Comparison of ENCODE assay signal across 8 cellular contexts in the genomic region with DNA sequence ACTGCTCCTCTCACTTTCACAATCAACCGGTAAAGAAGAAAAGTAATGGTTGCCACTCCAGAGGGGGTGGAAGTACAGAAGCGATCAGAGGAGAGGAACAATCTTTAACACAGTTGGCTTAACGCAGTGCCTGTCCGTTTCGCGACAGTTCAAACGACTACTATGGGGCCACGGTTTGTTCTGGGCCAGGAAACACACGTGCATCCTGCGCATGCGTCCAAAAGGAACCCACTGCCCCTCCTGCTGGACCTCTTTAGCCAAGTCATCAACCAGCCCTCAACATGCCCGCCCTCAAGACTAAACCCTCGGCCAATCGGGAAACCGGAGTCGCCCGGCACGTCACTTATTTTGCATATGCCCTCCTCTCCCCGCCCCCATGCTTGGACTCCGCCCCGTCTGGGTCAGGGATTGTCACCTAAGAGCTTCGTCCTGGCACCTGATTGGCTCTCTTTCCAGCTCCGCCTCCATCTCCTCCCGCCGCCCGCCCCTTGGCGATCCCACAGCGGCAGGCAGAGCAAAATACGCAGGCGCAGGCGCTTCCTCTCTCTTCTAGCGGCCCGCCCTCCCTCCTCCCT. TPM values are rescaled to one million over a fixed set of nuclear protein-coding genes. Genes with fewer than 3 reads are reported as not detected.
DNase-seq lines count a peak whose midpoint lies in the region; ATAC-seq and TF ChIP-seq lines count a peak whose summit lies in the region.

No MANE protein-coding gene starts in this region.

- WGBS in right lobe of liver (ENCODE audit: insufficient coverage, low coverage, low lambda C conversion rate, missing lambda C conversion rate): 0% methylated on average over 23 of the region's 33 CpGs

- peak; percentile 14 to 27 (median 19) for TF ChIP-seq CTCF in right lobe of liver (IDR thresholded peaks at IDR 0.05)

- H3K9me3 ChIP-seq in right lobe of liver: no peaks in the 10 kb centered on the region

- H3K27me3 ChIP-seq in right lobe of liver: no peaks in the 10 kb centered on the region

- intact Hi-C loops in right lobe of liver (cut with DNase I): loop anchor here in 1 of 2 donors (10.0 kb wide), 1 partner anchor 88 kb away; no protein-coding TSS in a partner anchor

- H3K4me3 ChIP-seq in right lobe of liver: peak overlapping the region; percentile 46 to 84 (median 72)

- peak; percentile 62 for TF ChIP-seq POLR2A in right lobe of liver (IDR thresholded peaks at IDR 0.05)

- DNase-seq in A172 (ENCODE audit: low spot score) (peak; percentile 100), dedifferentiated amniotic fluid mesenchymal stem cell (ENCODE audit: extremely low spot score) (peak; percentile 100), right lobe of liver (peak; percentile 100), GOT3 (lab: John Stamatoyannopoulos, UW) (no peak)
- peak; percentile 99 to 100 (median 100) for DNase-seq in stimulated activated CD4-positive, alpha-beta T cell treated with anti-CD3 and anti-CD28 coated beads, TNF-alpha, amount 100 ng/mL, for 4 hours (ENCODE audit: low read depth in 3 of 3)

- ATAC-seq in GM19025 (IDR thresholded peaks at IDR 0.05; ENCODE audit: low read depth, unreplicated experiment) (peak; percentile 59), HG03354 (IDR thresholded peaks at IDR 0.05; ENCODE audit: poor library complexity, severe bottlenecking, unreplicated experiment) (peak; percentile 84), right lobe of liver (peak; percentile 88 to 95 (median 91))
- peak; percentile 79 to 82 for ATAC-seq in activated CD4-positive, CD25-positive, alpha-beta regulatory T cell treated with anti-CD3 and anti-CD28 coated beads, Interleukin-2, amount 50 U/mL, for 24 hours

- H3K27ac ChIP-seq in right lobe of liver: peak overlapping the region; percentile 77 to 95 (median 79)

- peaks cover 0 to 31% (median 8%) of the 10 kb centered on the region in 4 donors for H3K4me1 ChIP-seq in right lobe of liver

- peaks cover 0 to 26% (median 5%) of the 10 kb centered on the region in 4 donors for H3K36me3 ChIP-seq in right lobe of liver

RNA-seq across cellular contexts. Expression of gene CDV3, which starts 0.3 kb away (rescaled TPM):
- total RNA-seq in A172 (2014; rRNA removed; shearing (Covaris generic)): 239 and 271 TPM in 2 replicates
- 100 to 1,000 TPM in 1 of 6 experiments, 10 to 100 TPM in 5; 61.3 to 104 (median 81.3) TPM for total RNA-seq in right lobe of liver
